35 cellular contexts compared by ENCODE assay signal in the genomic region with DNA sequence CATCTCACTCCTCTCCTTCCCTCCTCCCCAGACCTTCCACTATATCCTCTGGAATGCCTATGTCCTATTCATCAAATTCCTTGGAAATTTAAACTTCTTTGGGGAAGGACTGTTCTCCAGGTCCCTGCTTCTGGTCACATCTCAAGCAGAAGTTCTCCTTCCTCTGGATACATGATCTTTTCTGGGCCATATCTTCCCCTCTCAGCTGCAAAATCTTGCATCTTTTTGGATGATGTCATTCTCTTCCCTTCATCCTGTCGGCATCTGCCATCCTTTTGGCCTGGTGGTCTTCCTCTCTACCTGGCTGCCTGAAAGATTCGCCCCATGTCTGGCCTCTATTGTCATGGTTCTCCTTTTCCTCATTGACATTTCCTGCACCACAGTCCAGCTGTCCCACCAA. TPM values are rescaled to one million over a fixed set of nuclear protein-coding genes. Genes with fewer than 3 reads are reported as not detected.
"Had no signal": no experiment of that assay in that cellular context is flagged by ENCODE, and none has a peak within 500 bp of the region (broad histone marks: within the 10 kb centered on the region; RNA-seq: fewer than 3 reads in every experiment).

No MANE protein-coding gene starts in this region.

- H3K36me3 ChIP-seq: adrenal gland, ascending aorta, brain microvascular endothelial cell, breast epithelium, cardiac muscle cell had no signal

- H3K4me3 ChIP-seq: adrenal gland, ascending aorta, body of pancreas, breast epithelium, cardiac muscle cell had no signal

- H3K27me3 ChIP-seq: ascending aorta, body of pancreas, brain microvascular endothelial cell had no signal

- DNase-seq: activated effector memory CD4-positive, alpha-beta T cell treated with anti-CD3 and anti-CD28 coated beads, Interleukin-2, amount 50 U/mL, for 16 hours; activated effector memory CD4-positive, alpha-beta T cell treated with Interleukin-2 at 50 U/mL for 16 hours; activated gamma-delta T cell; activated gamma-delta T cell treated with Interleukin-2 at 50 U/mL for 16 hours; activated naive CD4-positive, alpha-beta T cell; activated naive CD4-positive, alpha-beta T cell treated with anti-CD3 and anti-CD28 coated beads for 36 hours; activated naive CD4-positive, alpha-beta T cell treated with anti-CD3 and anti-CD28 coated beads, Interleukin-2, amount 10 ng/mL, durations not matched to agents 7 days and 5 days; activated naive CD4-positive, alpha-beta T cell treated with anti-CD3 and anti-CD28 coated beads, Interleukin-2, amount 50 U/mL, for 16 hours; activated naive CD4-positive, alpha-beta T cell treated with Interleukin-2 at 50 U/mL for 16 hours; activated naive CD8-positive, alpha-beta T cell treated with anti-CD3 and anti-CD28 coated beads for 36 hours; activated naive CD8-positive, alpha-beta T cell treated with anti-CD3 and anti-CD28 coated beads, Interleukin-2, amount 10 ng/mL, durations not matched to agents 7 days and 5 days; activated naive CD8-positive, alpha-beta T cell treated with anti-CD3 and anti-CD28 coated beads, Interleukin-2, amount 50 U/mL, for 24 hours; activated T-cell treated with anti-CD3 and anti-CD28 coated beads, Interleukin-2, amount 50 U/mL, for 1 hour; activated T-cell treated with anti-CD3 and anti-CD28 coated beads, Interleukin-2, amount 50 U/mL, for 24 hours; activated T-cell treated with anti-CD3 and anti-CD28 coated beads, Interleukin-2, amount 50 U/mL, for 4 hours; activated T-cell treated with anti-CD3 and anti-CD28 coated beads, Interleukin-2, amount 50 U/mL, for 48 hours; activated T-cell treated with anti-CD3 and anti-CD28 coated beads, Interleukin-2, amount 50 U/mL, for 72 hours; adrenal gland; amniotic stem cell; amygdala; anterior cingulate cortex; aorta; body of pancreas; brain microvascular endothelial cell; caudate nucleus; central memory CD4-positive, alpha-beta T cell; cerebellar nuclear complex had no signal

- ATAC-seq: activated naive CD4-positive, alpha-beta T cell treated with anti-CD3 and anti-CD28 coated beads, Interleukin-2, amount 50 U/mL, for 72 hours; activated naive CD8-positive, alpha-beta T cell treated with anti-CD3 and anti-CD28 coated beads, Interleukin-2, amount 50 U/mL, for 24 hours; activated T-cell treated with anti-CD3 and anti-CD28 coated beads, Interleukin-2, amount 50 U/mL, for 4 hours; activated T-cell treated with anti-CD3 and anti-CD28 coated beads, Interleukin-2, amount 50 U/mL, for 72 hours; activated T-helper 17 cell treated with anti-CD3 and anti-CD28 coated beads, Interleukin-2, amount 50 U/mL, for 72 hours; body of pancreas had no signal

- FAIRE-seq: astrocyte had no signal

- H3K4me1 ChIP-seq: ascending aorta, breast epithelium had no signal

- H3K27ac ChIP-seq: adrenal gland, ascending aorta, body of pancreas, brain microvascular endothelial cell, breast epithelium, cardiac muscle cell had no signal

RNA-seq across cellular contexts. Expression of a gene that starts 5.2 kb away (rescaled TPM):
- total RNA-seq: activated naive CD4-positive, alpha-beta T cell treated with anti-CD3 and anti-CD28 coated beads for 36 hours; activated naive CD4-positive, alpha-beta T cell treated with anti-CD3 and anti-CD28 coated beads, Interleukin-2, amount 50 U/mL, for 72 hours; activated naive CD8-positive, alpha-beta T cell treated with anti-CD3 and anti-CD28 coated beads for 36 hours; activated naive CD8-positive, alpha-beta T cell treated with anti-CD3 and anti-CD28 coated beads, Interleukin-2, amount 10 ng/mL, durations not matched to agents 7 days and 5 days; activated T-helper 1 cell treated with anti-CD3 and anti-CD28 coated beads, Interleukin-12 subunit alpha, Interleukin-12 subunit beta, Interleukin-2, Interleukin-4 antibody, amounts not matched to agents 30 ng/mL and 10 ng/mL and 1 ng/mL, durations not matched to agents 14 hours and 24 hours and 36 hours; activated T-helper 17 cell treated with anti-CD3 and anti-CD28 coated beads, Interleukin-2, amount 50 U/mL, for 72 hours; activated T-helper 2 cell treated with anti-CD3 and anti-CD28 coated beads, Interferon-gamma antibody, Interleukin-2, Interleukin-4, amounts not matched to agents 10 μg/mL and 5 μg/mL and 100 μg/mL, durations not matched to agents 14 hours and 24 hours and 36 hours; aorta; ascending aorta had no signal
- polyA plus RNA-seq: aorta had no signal
